In the genomic region with DNA sequence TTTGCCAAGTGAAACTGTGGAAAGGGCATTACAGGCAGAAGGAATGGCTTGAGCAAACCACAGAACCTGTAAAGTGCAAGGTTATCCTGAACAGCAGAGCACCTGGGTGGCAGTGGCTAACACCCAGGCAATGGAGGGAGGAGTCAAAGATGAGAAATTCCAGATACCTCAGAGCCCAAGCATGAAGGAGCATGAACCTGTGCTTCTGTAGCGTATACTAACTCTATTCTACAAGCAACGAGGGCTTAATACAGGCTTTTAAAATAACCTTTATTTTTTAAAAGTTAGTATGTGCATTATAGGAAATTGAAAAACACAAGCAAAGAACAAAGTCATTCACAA, we compare ENCODE assay signal across 16 cellular contexts.
"Had no signal": no experiment of that assay in that cellular context is flagged by ENCODE, and none has a peak within 500 bp of the region (broad histone marks: within the 10 kb centered on the region; RNA-seq: fewer than 3 reads in every experiment).

No MANE protein-coding gene starts in this region.

- H3K4me3 ChIP-seq: ovary, testis had no signal

- DNase-seq: amygdala; brain microvascular endothelial cell; cerebellar nuclear complex; endodermal cell; glutamatergic neuron; immature natural killer cell; ovary; retina; stimulated activated CD4-positive, alpha-beta T cell treated with anti-CD3 and anti-CD28 coated beads, Interleukin-15, amount 100 ng/mL, for 24 hours; stimulated activated CD4-positive, alpha-beta T cell treated with anti-CD3 and anti-CD28 coated beads, Interleukin-4, amount 100 ng/mL, for 24 hours; stimulated activated naive CD8-positive, alpha-beta T cell treated with anti-CD3 and anti-CD28 coated beads, Interleukin-15, amount 100 ng/mL, for 72 hours; T-helper 1 cell; testis had no signal

- H3K27me3 Mint-ChIP-seq: activated naive CD4-positive, alpha-beta T cell treated with anti-CD3 and anti-CD28 coated beads, Interleukin-2, amount 50 U/mL, for 24 hours; stimulated activated naive CD8-positive, alpha-beta T cell treated with anti-CD3 and anti-CD28 coated beads, Interleukin-15, amount 100 ng/mL, for 72 hours had no signal

- H3K9me3 ChIP-seq: ovary, testis had no signal

- H3K27me3 ChIP-seq: brain microvascular endothelial cell, ovary, testis had no signal

- H3K36me3 ChIP-seq: ovary had no signal

- H3K4me3 Mint-ChIP-seq: activated naive CD4-positive, alpha-beta T cell treated with anti-CD3 and anti-CD28 coated beads, Interleukin-2, amount 50 U/mL, for 24 hours; endodermal cell; stimulated activated naive CD8-positive, alpha-beta T cell treated with anti-CD3 and anti-CD28 coated beads, Interleukin-15, amount 100 ng/mL, for 72 hours had no signal

- H3K9me3 Mint-ChIP-seq: activated naive CD4-positive, alpha-beta T cell treated with anti-CD3 and anti-CD28 coated beads, Interleukin-2, amount 50 U/mL, for 24 hours; activated T-helper 2 cell treated with anti-CD3 and anti-CD28 coated beads, Interferon-gamma antibody, Interleukin-2, Interleukin-4, amounts not matched to agents 10 μg/mL and 5 μg/mL and 100 μg/mL, durations not matched to agents 14 hours and 24 hours and 36 hours; endodermal cell; immature natural killer cell; stimulated activated naive CD8-positive, alpha-beta T cell treated with anti-CD3 and anti-CD28 coated beads, Interleukin-15, amount 100 ng/mL, for 72 hours had no signal

- ATAC-seq: stimulated activated naive CD8-positive, alpha-beta T cell treated with anti-CD3 and anti-CD28 coated beads, Interleukin-15, amount 100 ng/mL, for 72 hours had no signal

- H3K27ac Mint-ChIP-seq: activated naive CD4-positive, alpha-beta T cell treated with anti-CD3 and anti-CD28 coated beads, Interleukin-2, amount 50 U/mL, for 24 hours; activated T-helper 2 cell treated with anti-CD3 and anti-CD28 coated beads, Interferon-gamma antibody, Interleukin-2, Interleukin-4, amounts not matched to agents 10 μg/mL and 5 μg/mL and 100 μg/mL, durations not matched to agents 14 hours and 24 hours and 36 hours; endodermal cell; stimulated activated naive CD8-positive, alpha-beta T cell treated with anti-CD3 and anti-CD28 coated beads, Interleukin-15, amount 100 ng/mL, for 72 hours had no signal

- FAIRE-seq: TTC549 had no signal

- H3K27ac ChIP-seq: brain microvascular endothelial cell, ovary, testis had no signal
